ENCODE assay signal across 21 cellular contexts in the genomic region with DNA sequence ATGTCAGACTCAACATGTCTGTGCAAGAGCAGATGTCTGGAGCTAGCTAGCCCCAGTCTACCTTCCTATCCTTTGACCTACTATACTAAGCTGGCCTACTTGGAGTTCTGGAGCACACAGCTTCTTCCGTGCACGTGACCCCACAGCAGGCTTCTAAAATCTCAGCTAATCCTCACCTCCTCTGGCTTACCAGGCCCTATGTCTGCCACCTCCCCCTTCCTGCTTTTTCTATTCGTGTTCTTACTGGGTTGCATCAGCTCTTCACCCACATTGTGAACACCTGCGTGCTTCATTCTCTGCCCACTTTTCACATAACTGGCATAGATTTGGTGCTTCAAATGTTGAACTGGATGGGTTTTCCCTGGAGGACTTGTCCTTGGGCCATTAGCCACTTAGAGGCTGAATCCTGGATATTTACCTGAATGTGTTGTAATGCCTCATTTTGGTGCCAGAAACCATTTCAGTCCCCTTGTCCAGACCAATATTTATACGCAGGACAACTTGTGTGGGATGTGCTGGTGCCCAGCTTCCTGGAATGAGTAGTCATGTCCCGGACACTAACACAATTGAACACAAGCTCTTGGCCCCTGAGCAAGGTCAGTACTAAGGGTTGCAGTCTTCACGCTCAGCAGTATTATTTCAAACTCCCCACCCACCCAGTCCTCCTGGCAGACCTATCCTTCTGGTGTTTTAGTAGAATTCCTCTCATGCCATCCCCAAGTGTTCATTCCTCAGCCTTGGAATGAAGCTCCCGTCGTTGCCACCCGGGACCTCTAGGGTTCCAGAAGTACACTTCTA. TPM values are rescaled to one million over a fixed set of nuclear protein-coding genes. Genes with fewer than 3 reads are reported as not detected.
A peak's percentile ranks its signal among the peaks of the same experiment; 100 is the strongest.
DNase-seq lines count a peak whose midpoint lies in the region; ATAC-seq and TF ChIP-seq lines count a peak whose summit lies in the region.
"Had no signal": no experiment of that assay in that cellular context is flagged by ENCODE, and none has a peak within 500 bp of the region (broad histone marks: within the 10 kb centered on the region; RNA-seq: fewer than 3 reads in every experiment).

No MANE protein-coding gene starts in this region.

- 68 to 78% methylated on average over 10 of the region's 10 CpGs for WGBS in upper lobe of left lung, 2 donors

- peak in 2 of 4 donors; percentile 31 to 68 for TF ChIP-seq EP300 in upper lobe of left lung (IDR thresholded peaks at IDR 0.05)

- DNase-seq in natural killer cell (no peak), memory B cell (ENCODE audit: low spot score in 2 of 2) (no peak), upper lobe of left lung (peak in 1 of 2 donors; percentile 75), ecto neural progenitor cell (ENCODE audit: low spot score) (no peak), NCI-H1105 (lab: John Stamatoyannopoulos, UW) (no peak)
- no peak for DNase-seq in natural killer cell treated with Interleukin-12 subunit alpha and Interleukin-12 subunit beta and Interleukin-15 and Interleukin-18, amount 100 ng/mL, for 72 hours (ENCODE audit: low spot score)
- peak; percentile 23 for DNase-seq in activated CD8-positive, alpha-beta memory T cell treated with anti-CD3 and anti-CD28 coated beads, Interleukin-2, amount 50 U/mL, for 48 hours
- DNase-seq: ACHN; activated CD4-positive, alpha-beta T cell treated with anti-CD3 and anti-CD28 coated beads, Interleukin-2, amount 50 U/mL, for 4 hours; activated naive CD4-positive, alpha-beta T cell; activated T-cell treated with anti-CD3 and anti-CD28 coated beads, Interleukin-2, amount 50 U/mL, for 24 hours; adrenal gland; brain microvascular endothelial cell; occipital lobe; OCI-M1; retina; stimulated activated CD4-positive, alpha-beta T cell treated with anti-CD3 and anti-CD28 coated beads, Interleukin-2, amount 100 ng/mL, for 48 hours; stimulated activated naive CD4-positive, alpha-beta T cell had no signal

- H3K4me1 ChIP-seq in upper lobe of left lung = peaks cover 0 to 53% (median 24%) of the 10 kb centered on the region in 4 donors
- H3K4me1 ChIP-seq: adrenal gland had no signal

- H3K4me1 Mint-ChIP-seq in natural killer cell (peaks cover 19 to 25% of the 10 kb centered on the region in 2 donors), memory B cell (peaks cover 62% of the 10 kb centered on the region)
- peaks cover 48 to 51% of the 10 kb centered on the region in 2 donors for H3K4me1 Mint-ChIP-seq in natural killer cell treated with Interleukin-12 subunit alpha and Interleukin-12 subunit beta and Interleukin-15 and Interleukin-18, amount 100 ng/mL, for 72 hours (ENCODE audit: low read depth in 2 of 2)

- intact Hi-C loops in natural killer cell (cut with micrococcal nuclease) = no loop called here

- H3K36me3 ChIP-seq in upper lobe of left lung = no peaks in the 10 kb centered on the region
- H3K36me3 ChIP-seq: adrenal gland; BLaER1 treated with 17β-estradiol and CSF1 and Interleukin-3, amounts not matched to agents 10 nM and 100 nM; brain microvascular endothelial cell had no signal

- TF ChIP-seq POLR2A in upper lobe of left lung (IDR thresholded peaks at IDR 0.05) = no peak

- H3K36me3 Mint-ChIP-seq in natural killer cell = peaks cover 8% of the 10 kb centered on the region
- peaks cover 37% of the 10 kb centered on the region for H3K36me3 Mint-ChIP-seq in natural killer cell treated with Interleukin-12 subunit alpha and Interleukin-12 subunit beta and Interleukin-15 and Interleukin-18, amount 100 ng/mL, for 72 hours
- H3K36me3 Mint-ChIP-seq in memory B cell = peaks cover 18% of the 10 kb centered on the region

- H3K27me3 Mint-ChIP-seq in natural killer cell (ENCODE audit: low read depth in 2 of 2) (peaks cover 10 to 11% of the 10 kb centered on the region in 2 donors), memory B cell (no peaks in the 10 kb centered on the region)
- peaks cover 0 to 5% of the 10 kb centered on the region in 2 donors for H3K27me3 Mint-ChIP-seq in natural killer cell treated with Interleukin-12 subunit alpha and Interleukin-12 subunit beta and Interleukin-15 and Interleukin-18, amount 100 ng/mL, for 72 hours

- H3K27ac Mint-ChIP-seq in natural killer cell (peak overlapping the region in 1 of 2 donors; percentile 9), memory B cell (peak overlapping the region; percentile 64)
- peak overlapping the region in 1 of 2 donors; percentile 40 for H3K27ac Mint-ChIP-seq in natural killer cell treated with Interleukin-12 subunit alpha and Interleukin-12 subunit beta and Interleukin-15 and Interleukin-18, amount 100 ng/mL, for 72 hours
- H3K27ac Mint-ChIP-seq: activated T-cell treated with anti-CD3 and anti-CD28 coated beads, Interleukin-2, amount 50 U/mL, for 24 hours had no signal

- H3K27ac ChIP-seq in upper lobe of left lung = peak overlapping the region; percentile 7 to 63 (median 24)
- H3K27ac ChIP-seq: adrenal gland; BLaER1 treated with 17β-estradiol and CSF1 and Interleukin-3, amounts not matched to agents 10 nM and 100 nM; brain microvascular endothelial cell had no signal

- TF ChIP-seq CTCF in natural killer cell (IDR thresholded peaks at IDR 0.05) (no peak), upper lobe of left lung (IDR thresholded peaks at IDR 0.05) (peak in 1 of 6 experiments; percentile 10)

- peak overlapping the region; percentile 25 for H3K4me3 Mint-ChIP-seq in natural killer cell
- H3K4me3 Mint-ChIP-seq in natural killer cell treated with Interleukin-12 subunit alpha and Interleukin-12 subunit beta and Interleukin-15 and Interleukin-18, amount 100 ng/mL, for 72 hours = no peak overlapping the region
- H3K4me3 Mint-ChIP-seq in memory B cell = peak overlapping the region; percentile 25
- H3K4me3 Mint-ChIP-seq: activated T-cell treated with anti-CD3 and anti-CD28 coated beads, Interleukin-2, amount 50 U/mL, for 24 hours had no signal

- H3K9me3 ChIP-seq in upper lobe of left lung = no peaks in the 10 kb centered on the region
- H3K9me3 ChIP-seq: adrenal gland; BLaER1 treated with 17β-estradiol and CSF1 and Interleukin-3, amounts not matched to agents 10 nM and 100 nM had no signal

- H3K4me3 ChIP-seq in upper lobe of left lung = no peak overlapping the region
- H3K4me3 ChIP-seq: adrenal gland; BLaER1 treated with 17β-estradiol and CSF1 and Interleukin-3, amounts not matched to agents 10 nM and 100 nM had no signal

- ATAC-seq in natural killer cell (no peak), memory B cell (ENCODE audit: low read depth) (no peak), upper lobe of left lung (ENCODE audit: low FRiP score in 2 of 2) (peak; percentile 27 to 63), esophagus mucosa (no peak)
- no peak for ATAC-seq in natural killer cell treated with Interleukin-12 subunit alpha and Interleukin-12 subunit beta and Interleukin-15 and Interleukin-18, amount 100 ng/mL, for 72 hours

- H3K27me3 ChIP-seq in upper lobe of left lung = no peaks in the 10 kb centered on the region
- H3K27me3 ChIP-seq: adrenal gland; BLaER1 treated with 17β-estradiol and CSF1 and Interleukin-3, amounts not matched to agents 10 nM and 100 nM had no signal

- H3K9me3 Mint-ChIP-seq in natural killer cell (no peaks in the 10 kb centered on the region), memory B cell (peaks cover 2% of the 10 kb centered on the region)
- H3K9me3 Mint-ChIP-seq in natural killer cell treated with Interleukin-12 subunit alpha and Interleukin-12 subunit beta and Interleukin-15 and Interleukin-18, amount 100 ng/mL, for 72 hours = peaks cover 4% of the 10 kb centered on the region
- H3K9me3 Mint-ChIP-seq: activated T-cell treated with anti-CD3 and anti-CD28 coated beads, Interleukin-2, amount 50 U/mL, for 24 hours had no signal

RNA-seq across cellular contexts. Expression of a gene that starts 24.0 kb away (rescaled TPM):
- 100 to 1,000 TPM in 1 of 3 donors, 10 to 100 TPM in 2; 80.6 to 109 (median 90.9) TPM for total RNA-seq in natural killer cell
- 10 to 100 TPM; 75.1 to 86.2 TPM for total RNA-seq in natural killer cell treated with Interleukin-12 subunit alpha and Interleukin-12 subunit beta and Interleukin-15 and Interleukin-18, amount 100 ng/mL, for 72 hours
- total RNA-seq in upper lobe of left lung = 10 to 100 TPM in 5 of 6 donors, 1 to 10 TPM in 1; 8.1 to 37.8 (median 18.4) TPM
- 1.1 TPM for total RNA-seq in esophagus mucosa
- total RNA-seq: myocyte had no signal

Comparison
In these comparisons a context has a peak if more than half of its experiments do, and no peak if none do; other contexts are left out.
1. ATAC-seq: peak in upper lobe of left lung (2 of 2); none in natural killer cell (0 of 3), natural killer cell treated with Interleukin-12 subunit alpha and Interleukin-12 subunit beta and Interleukin-15 and Interleukin-18, amount 100 ng/mL, for 72 hours (0 of 2), memory B cell (single experiment) and esophagus mucosa (single experiment).